Comparison of ENCODE assay signal across 19 cellular contexts in the genomic region with DNA sequence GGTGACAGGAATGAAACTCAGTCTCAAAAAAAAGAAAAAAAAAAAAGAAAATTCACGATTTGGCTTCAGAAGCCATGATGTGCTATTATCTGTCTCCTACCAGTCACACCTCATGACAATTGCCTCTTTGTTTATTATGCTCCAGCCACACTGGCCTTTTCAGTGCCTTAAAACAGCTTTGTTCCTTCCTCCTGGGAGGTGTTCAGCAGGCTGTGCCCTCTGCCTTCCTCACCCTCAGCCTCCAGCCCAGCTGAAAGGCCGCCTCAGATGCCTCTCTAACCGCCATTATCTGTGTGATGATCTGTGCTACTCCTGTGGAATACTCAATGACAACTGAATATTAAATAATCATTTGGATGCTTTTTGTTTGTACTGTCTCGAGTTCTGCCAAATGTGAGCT. TPM values are rescaled to one million over a fixed set of nuclear protein-coding genes. Genes with fewer than 3 reads are reported as not detected.
"Had no signal": no experiment of that assay in that cellular context is flagged by ENCODE, and none has a peak within 500 bp of the region (broad histone marks: within the 10 kb centered on the region; RNA-seq: fewer than 3 reads in every experiment).

No MANE protein-coding gene starts in this region.

- H3K4me3 Mint-ChIP-seq: activated CD4-positive, alpha-beta T cell treated with anti-CD3 and anti-CD28 coated beads, Interleukin-2, amount 10 ng/mL, durations not matched to agents 24 days and 14 days; activated CD8-positive, alpha-beta T cell treated with anti-CD3 and anti-CD28 coated beads for 36 hours; activated T-helper 17 cell treated with anti-CD3 and anti-CD28 coated beads, Interleukin-2, amount 50 U/mL, for 72 hours; central memory CD8-positive, alpha-beta T cell had no signal

- H3K27ac Mint-ChIP-seq: activated CD4-positive, alpha-beta T cell treated with anti-CD3 and anti-CD28 coated beads, Interleukin-2, amount 10 ng/mL, durations not matched to agents 24 days and 14 days; activated CD8-positive, alpha-beta T cell treated with anti-CD3 and anti-CD28 coated beads for 36 hours; activated T-helper 17 cell treated with anti-CD3 and anti-CD28 coated beads, Interleukin-2, amount 50 U/mL, for 72 hours had no signal

- H3K9me3 Mint-ChIP-seq: activated CD4-positive, alpha-beta T cell treated with anti-CD3 and anti-CD28 coated beads, Interleukin-2, amount 10 ng/mL, durations not matched to agents 24 days and 14 days; activated CD8-positive, alpha-beta T cell treated with anti-CD3 and anti-CD28 coated beads for 36 hours; activated T-helper 17 cell treated with anti-CD3 and anti-CD28 coated beads, Interleukin-2, amount 50 U/mL, for 72 hours; central memory CD8-positive, alpha-beta T cell had no signal

- H3K79me2 ChIP-seq: hepatocyte had no signal

- H3K4me1 Mint-ChIP-seq: activated T-helper 17 cell treated with anti-CD3 and anti-CD28 coated beads, Interleukin-2, amount 50 U/mL, for 72 hours had no signal

- H3K27me3 ChIP-seq: ascending aorta, esophagus squamous epithelium, hepatocyte, stomach, upper lobe of right lung had no signal

- H3K27me3 Mint-ChIP-seq: activated CD4-positive, alpha-beta T cell treated with anti-CD3 and anti-CD28 coated beads, Interleukin-2, amount 10 ng/mL, durations not matched to agents 24 days and 14 days; activated CD8-positive, alpha-beta T cell treated with anti-CD3 and anti-CD28 coated beads for 36 hours; activated T-helper 17 cell treated with anti-CD3 and anti-CD28 coated beads, Interleukin-2, amount 50 U/mL, for 72 hours; central memory CD8-positive, alpha-beta T cell had no signal

- DNase-seq: activated CD4-positive, alpha-beta T cell treated with anti-CD3 and anti-CD28 coated beads, Interleukin-2, amount 10 ng/mL, durations not matched to agents 24 days and 14 days; activated CD8-positive, alpha-beta T cell treated with anti-CD3 and anti-CD28 coated beads for 36 hours; activated naive CD4-positive, alpha-beta T cell treated with Interleukin-2 at 50 U/mL for 16 hours; activated T-cell treated with anti-CD3 and anti-CD28 coated beads, Interleukin-2, amount 50 U/mL, for 1 hour; cortex of kidney; effector memory CD4-positive, alpha-beta T cell; esophagus squamous epithelium; islet precursor cell; left colon; lower lobe of right lung; psoas muscle; right cardiac atrium; stomach; T-helper 9 cell; upper lobe of right lung had no signal

- H3K4me3 ChIP-seq: ascending aorta, esophagus squamous epithelium, hepatocyte, lower lobe of right lung, psoas muscle, stomach, upper lobe of right lung had no signal

- H3K9me3 ChIP-seq: ascending aorta, esophagus squamous epithelium, lower lobe of right lung, psoas muscle, stomach, upper lobe of right lung had no signal

- H3K4me1 ChIP-seq: ascending aorta, esophagus squamous epithelium, stomach had no signal

- H3K27ac ChIP-seq: ascending aorta, esophagus squamous epithelium, hepatocyte, lower lobe of right lung, psoas muscle, stomach, upper lobe of right lung had no signal

- ATAC-seq: activated CD8-positive, alpha-beta T cell treated with anti-CD3 and anti-CD28 coated beads for 36 hours; activated T-helper 17 cell treated with anti-CD3 and anti-CD28 coated beads, Interleukin-2, amount 50 U/mL, for 72 hours; left colon; lower lobe of right lung; psoas muscle; right cardiac atrium; upper lobe of right lung had no signal

- H3K4me2 ChIP-seq: hepatocyte had no signal

- H2AFZ ChIP-seq: hepatocyte had no signal

RNA-seq across cellular contexts. Expression of gene RAD9B, which starts 43.4 kb away (rescaled TPM):
- total RNA-seq: ascending aorta had no signal
